In genomic region chr1:235954306-235955283, GRCh38 we compare ENCODE assay signal across 8 cellular contexts.
DNase-seq lines count a peak whose midpoint lies in the region; ATAC-seq and TF ChIP-seq lines count a peak whose summit lies in the region.

No MANE protein-coding gene starts in this region.

- no peak for TF ChIP-seq EP300 in ovary (IDR thresholded peaks at IDR 0.05)

- H3K27me3 ChIP-seq in right cardiac atrium (ENCODE audit: control insufficient read depth, insufficient read depth) = no peaks in the 10 kb centered on the region
- no peaks in the 10 kb centered on the region for H3K27me3 ChIP-seq in ovary

- TF ChIP-seq POLR2A in ovary (IDR thresholded peaks at IDR 0.05) = no peak

- ATAC-seq in GM21723 (IDR thresholded peaks at IDR 0.05; ENCODE audit: unreplicated experiment) = peak; percentile 97
- peak; percentile 87 for ATAC-seq in activated CD8-positive, alpha-beta T cell treated with anti-CD3 and anti-CD28 coated beads, Interleukin-2, amount 10 ng/mL, durations not matched to agents 7 days and 5 days
- peak; percentile 39 to 69 for ATAC-seq in right cardiac atrium

- 80% methylated on average over 11 of the region's 11 CpGs for WGBS in right cardiac atrium
- WGBS in ovary, 3 donors = 91 to 95% (median 93%) methylated on average over 11 of the region's 11 CpGs

- TF ChIP-seq CTCF in GM12874 (IDR thresholded peaks at IDR 0.05; ENCODE audit: insufficient read depth, low read depth, low read length) (peak; percentile 27; the same call in 1 of the 2 replicates), ovary (IDR thresholded peaks at IDR 0.05) (no peak)

- no peaks in the 10 kb centered on the region for H3K9me3 Mint-ChIP-seq in activated CD8-positive, alpha-beta T cell treated with anti-CD3 and anti-CD28 coated beads, Interleukin-2, amount 10 ng/mL, durations not matched to agents 7 days and 5 days (ENCODE audit: insufficient read depth)

- H3K27me3 Mint-ChIP-seq in activated CD8-positive, alpha-beta T cell treated with anti-CD3 and anti-CD28 coated beads, Interleukin-2, amount 10 ng/mL, durations not matched to agents 7 days and 5 days (ENCODE audit: low read depth) = no peaks in the 10 kb centered on the region

- POLR2A ChIA-PET in activated CD8-positive, alpha-beta T cell treated with anti-CD3 and anti-CD28 coated beads, Interleukin-2, amount 10 ng/mL, durations not matched to agents 7 days and 5 days (lab: Charles Lee) = interaction anchor here (0.6 to 1.9 kb wide), 4 partner anchors 17 to 449 kb away, joined by 3 to 8 read pairs (median 5); partner anchors contain the start of gene LYST

- no peak overlapping the region for H3K27ac ChIP-seq in right cardiac atrium (ENCODE audit: low read length)
- H3K27ac ChIP-seq in ovary = no peak overlapping the region

- no peaks in the 10 kb centered on the region for H3K36me3 Mint-ChIP-seq in activated CD8-positive, alpha-beta T cell treated with anti-CD3 and anti-CD28 coated beads, Interleukin-2, amount 10 ng/mL, durations not matched to agents 7 days and 5 days (ENCODE audit: low read depth)

- peak overlapping the region; percentile 20 for H3K4me3 Mint-ChIP-seq in activated CD8-positive, alpha-beta T cell treated with anti-CD3 and anti-CD28 coated beads, Interleukin-2, amount 10 ng/mL, durations not matched to agents 7 days and 5 days

- H3K4me3 ChIP-seq in right cardiac atrium (ENCODE audit: low read length) (no peak overlapping the region), ovary (no peak overlapping the region)

- intact Hi-C loops in right cardiac atrium (cut with DNase I) = no loop called here
- intact Hi-C loops in ovary (cut with DNase I) = no loop called here

- no peaks in the 10 kb centered on the region for H3K9me3 ChIP-seq in right cardiac atrium (ENCODE audit: control insufficient read depth, low read length)
- no peaks in the 10 kb centered on the region for H3K9me3 ChIP-seq in ovary

- H3K4me1 ChIP-seq in right cardiac atrium (ENCODE audit: control insufficient read depth, insufficient read depth, low read length) (no peaks in the 10 kb centered on the region), ovary (ENCODE audit: insufficient read depth) (no peaks in the 10 kb centered on the region)

- H3K4me1 Mint-ChIP-seq in activated CD8-positive, alpha-beta T cell treated with anti-CD3 and anti-CD28 coated beads, Interleukin-2, amount 10 ng/mL, durations not matched to agents 7 days and 5 days (ENCODE audit: low read depth) = peaks cover 34% of the 10 kb centered on the region

- CTCF ChIA-PET in activated CD8-positive, alpha-beta T cell treated with anti-CD3 and anti-CD28 coated beads, Interleukin-2, amount 10 ng/mL, durations not matched to agents 7 days and 5 days (lab: Charles Lee) = interaction anchor here (0.6 to 11.8 kb wide), 7 partner anchors 12 to 89 kb away, joined by 3 to 127 read pairs (median 4); partner anchors contain the start of gene LYST

- H3K27ac Mint-ChIP-seq in activated CD8-positive, alpha-beta T cell treated with anti-CD3 and anti-CD28 coated beads, Interleukin-2, amount 10 ng/mL, durations not matched to agents 7 days and 5 days = peak overlapping the region; percentile 23

- DNase-seq in Kasumi-1 (lab: John Stamatoyannopoulos, UW) = peak; percentile 97 to 98
- peak; percentile 60 for DNase-seq in activated CD8-positive, alpha-beta T cell treated with anti-CD3 and anti-CD28 coated beads, Interleukin-2, amount 10 ng/mL, durations not matched to agents 7 days and 5 days
- DNase-seq in right cardiac atrium = peak; percentile 21 to 65 (median 63)
- no peak for DNase-seq in ovary
- no peak for DNase-seq in NCI-H446 (lab: John Stamatoyannopoulos, UW)
- no peak for DNase-seq in NCI-H524 treated with DMSO at 0.1 percent for 48 hours (lab: John Stamatoyannopoulos, UW)

- no peaks in the 10 kb centered on the region for H3K36me3 ChIP-seq in ovary

Comparison
In these comparisons a context has a peak if more than half of its experiments do, and no peak if none do; other contexts are left out.
1. DNase-seq: peak in Kasumi-1 (2 of 2), activated CD8-positive, alpha-beta T cell treated with anti-CD3 and anti-CD28 coated beads, Interleukin-2, amount 10 ng/mL, durations not matched to agents 7 days and 5 days (single experiment) and right cardiac atrium (3 of 3); none in ovary (0 of 5), NCI-H446 (0 of 2) and NCI-H524 treated with DMSO at 0.1 percent for 48 hours (single experiment).
2. Peak in every context shown above with its lines, with median percentiles within 50 percentile points of each other: ATAC-seq.